Comparison of ENCODE assay signal across 8 cellular contexts in genomic region chr3:134601539-134602439, GRCh38.
DNase-seq lines count a peak whose midpoint lies in the region; ATAC-seq and TF ChIP-seq lines count a peak whose summit lies in the region.

No MANE protein-coding gene starts in this region.

- in situ Hi-C loops in astrocyte of the spinal cord (cut with HindIII; ENCODE audit: low sequenced_read_pairs) (no loop called here), KBM-7 (cut with MboI; ENCODE audit: low pct_unique_long_range_greater_than_20kb, low sequenced_read_pairs) (no loop called here)

- peak; percentile 24 for DNase-seq in AG09309 (ENCODE audit: low read depth)
- peak; percentile 61 for DNase-seq in NCI-H1092 treated with DMSO at 0.1 percent for 48 hours (lab: John Stamatoyannopoulos, UW)
- DNase-seq in astrocyte of the spinal cord (ENCODE audit: low read depth, low spot score): peak; percentile 47
- DNase-seq in kidney tubule cell (ENCODE audit: low spot score): peak; percentile 24
- no peak for DNase-seq in stimulated activated CD4-positive, alpha-beta T cell treated with anti-CD3 and anti-CD28 coated beads, Interleukin-4, amount 100 ng/mL, for 4 hours
- DNase-seq in DMS153 (lab: John Stamatoyannopoulos, UW): no peak
- DNase-seq in KBM-7: no peak

- TF ChIP-seq CTCF in AG09309 (IDR thresholded peaks at IDR 0.05; ENCODE audit: control insufficient read depth, insufficient read depth, low read depth, low read length, missing control alignments) (no peak), astrocyte of the spinal cord (IDR thresholded peaks at IDR 0.05; ENCODE audit: low read depth, low read length) (no peak)

- H3K4me3 ChIP-seq in AG09309 (ENCODE audit: control insufficient read depth, low read depth, low read length) (no peak overlapping the region), astrocyte of the spinal cord (ENCODE audit: low read depth, low read length) (no peak overlapping the region)

- ATAC-seq in HG03108 (IDR thresholded peaks at IDR 0.05; ENCODE audit: unreplicated experiment): no peak

Comparison
In these comparisons a context has a peak if more than half of its experiments do, and no peak if none do; other contexts are left out.
1. DNase-seq: peak in AG09309 (single experiment), NCI-H1092 treated with DMSO at 0.1 percent for 48 hours (single experiment), astrocyte of the spinal cord (single experiment) and kidney tubule cell (single experiment); none in stimulated activated CD4-positive, alpha-beta T cell treated with anti-CD3 and anti-CD28 coated beads, Interleukin-4, amount 100 ng/mL, for 4 hours (0 of 2), DMS153 (single experiment) and KBM-7 (single experiment).